Comparison of ENCODE assay signal across 20 cellular contexts in genomic region chr7:41097501-41097900, GRCh38.
DNase-seq lines count a peak whose midpoint lies in the region; ATAC-seq, FAIRE-seq and TF ChIP-seq lines count a peak whose summit lies in the region.
"Had no signal": no experiment of that assay in that cellular context is flagged by ENCODE, and none has a peak within 500 bp of the region (broad histone marks: within the 10 kb centered on the region; RNA-seq: fewer than 3 reads in every experiment).

No MANE protein-coding gene starts in this region.

- peak; percentile 44 for ATAC-seq in GM12878
- ATAC-seq in GM18519 (IDR thresholded peaks at IDR 0.05; ENCODE audit: low FRiP score, unreplicated experiment), result no peak
- no peak for ATAC-seq in T-helper 17 cell
- no peak for ATAC-seq in effector memory CD8-positive, alpha-beta T cell (replicated peaks)
- ATAC-seq: left ventricle myocardium superior, right lobe of liver had no signal

- no peak for FAIRE-seq in GM12878 (lab: Jason Lieb, UNC)
- FAIRE-seq: GM12891, H1 had no signal

- no peak overlapping the region for H3K4me3 Mint-ChIP-seq in T-helper 17 cell
- no peak overlapping the region for H3K4me3 Mint-ChIP-seq in effector memory CD8-positive, alpha-beta T cell
- H3K4me3 Mint-ChIP-seq: activated naive CD4-positive, alpha-beta T cell treated with anti-CD3 and anti-CD28 coated beads, Interleukin-2, amount 50 U/mL, for 24 hours; activated T-cell treated with anti-CD3 and anti-CD28 coated beads, Interleukin-2, amount 50 U/mL, for 24 hours had no signal

- POLR2A ChIA-PET in GM12878 (lab: Charles Lee), result no interaction called here

- no peaks in the 10 kb centered on the region for H3K9me3 ChIP-seq in GM12878 (replicated peaks; ENCODE audit: control insufficient read depth, insufficient read depth, low read length)
- H3K9me3 ChIP-seq in T-helper 17 cell (ENCODE audit: control insufficient read depth, low read length, poor library complexity, severe bottlenecking), result peaks cover 8% of the 10 kb centered on the region
- H3K9me3 ChIP-seq: breast epithelium, right lobe of liver, vagina had no signal

- no peak for TF ChIP-seq RAD21 in GM12878 (IDR thresholded peaks at IDR 0.05; ENCODE audit: insufficient read depth, low read depth, low read length)

- H4K20me1 ChIP-seq in GM12878 (ENCODE audit: control insufficient read depth, insufficient read depth), result no peaks in the 10 kb centered on the region

- H3K4me1 Mint-ChIP-seq in T-helper 17 cell, result no peaks in the 10 kb centered on the region
- H3K4me1 Mint-ChIP-seq in effector memory CD8-positive, alpha-beta T cell (ENCODE audit: low read depth in 2 of 2), result no peaks in the 10 kb centered on the region
- H3K4me1 Mint-ChIP-seq: activated naive CD4-positive, alpha-beta T cell treated with anti-CD3 and anti-CD28 coated beads, Interleukin-2, amount 50 U/mL, for 24 hours had no signal

- CTCF ChIA-PET in GM12878 (lab: Yijun Ruan, JAX), result no interaction called here

- no peak overlapping the region for H3K27ac Mint-ChIP-seq in T-helper 17 cell
- H3K27ac Mint-ChIP-seq in effector memory CD8-positive, alpha-beta T cell, result no peak overlapping the region
- H3K27ac Mint-ChIP-seq: activated naive CD4-positive, alpha-beta T cell treated with anti-CD3 and anti-CD28 coated beads, Interleukin-2, amount 50 U/mL, for 24 hours; activated T-cell treated with anti-CD3 and anti-CD28 coated beads, Interleukin-2, amount 50 U/mL, for 24 hours had no signal

- H3K79me2 ChIP-seq in GM12878 (ENCODE audit: control insufficient read depth, insufficient read depth, low read length), result no peaks in the 10 kb centered on the region

- no peak overlapping the region for H3K27ac ChIP-seq in GM12878 (ENCODE audit: control insufficient read depth, insufficient read depth)
- H3K27ac ChIP-seq: breast epithelium, right lobe of liver, vagina had no signal

- H3K9ac ChIP-seq in GM12878 (ENCODE audit: control insufficient read depth, insufficient read depth, low read length), result no peak overlapping the region

- no peaks in the 10 kb centered on the region for H3K36me3 Mint-ChIP-seq in T-helper 17 cell (ENCODE audit: low read depth)
- H3K36me3 Mint-ChIP-seq in effector memory CD8-positive, alpha-beta T cell (ENCODE audit: insufficient read depth), result no peaks in the 10 kb centered on the region
- H3K36me3 Mint-ChIP-seq: activated naive CD4-positive, alpha-beta T cell treated with anti-CD3 and anti-CD28 coated beads, Interleukin-2, amount 50 U/mL, for 24 hours had no signal

- no peak overlapping the region for H3K4me2 ChIP-seq in GM12878 (ENCODE audit: control insufficient read depth, insufficient read depth)

- intact Hi-C loops in GM12878 (cut with micrococcal nuclease; ENCODE audit: unreplicated experiment), result no loop called here

- no TSS peak for BruUV-seq in GM12878 (replicated peaks; lab: Mats Ljungman, UMichigan)

- no peak for TF ChIP-seq POLR2A in GM12878 (IDR thresholded peaks at IDR 0.05; ENCODE audit: low read depth, low read length)

- H3K4me3 ChIP-seq in GM12878, result no peak overlapping the region
- H3K4me3 ChIP-seq: breast epithelium, right lobe of liver, vagina had no signal

- H3K27me3 ChIP-seq in GM12878 (replicated peaks in 1 of 2; ENCODE audit: control insufficient read depth in 2 of 2, insufficient read depth in 2 of 2, low read length in 1 of 2), result no peaks in the 10 kb centered on the region
- H3K27me3 ChIP-seq: breast epithelium, right lobe of liver, vagina had no signal

- TF ChIP-seq EP300 in GM12878 (IDR thresholded peaks at IDR 0.05; ENCODE audit: borderline replicate concordance in 1 of 2, control insufficient read depth in 1 of 2, low read depth in 2 of 2, low read length in 2 of 2), result no peak

- 27% methylated on average over 6 of the region's 6 CpGs for WGBS in GM12878 (ENCODE audit: insufficient coverage, insufficient replicate concordance, low lambda C conversion rate, missing lambda C conversion rate)

- SMC1A ChIA-PET in GM12878 (lab: Charles Lee; ENCODE audit: uncharacterized antibody, unreplicated experiment), result no interaction called here

- H3K27me3 Mint-ChIP-seq in T-helper 17 cell, result no peaks in the 10 kb centered on the region
- no peaks in the 10 kb centered on the region for H3K27me3 Mint-ChIP-seq in effector memory CD8-positive, alpha-beta T cell
- H3K27me3 Mint-ChIP-seq: activated naive CD4-positive, alpha-beta T cell treated with anti-CD3 and anti-CD28 coated beads, Interleukin-2, amount 50 U/mL, for 24 hours; activated T-cell treated with anti-CD3 and anti-CD28 coated beads, Interleukin-2, amount 50 U/mL, for 24 hours had no signal

- no peaks in the 10 kb centered on the region for H3K4me1 ChIP-seq in GM12878 (ENCODE audit: control insufficient read depth, insufficient read depth, low read length)
- H3K4me1 ChIP-seq: breast epithelium, right lobe of liver, vagina had no signal

- no peaks in the 10 kb centered on the region for H3K36me3 ChIP-seq in GM12878 (ENCODE audit: control insufficient read depth in 2 of 2, insufficient read depth in 2 of 2, low read length in 1 of 2)
- H3K36me3 ChIP-seq: breast epithelium, right lobe of liver, vagina had no signal

- DNase-seq in AG08396 (ENCODE audit: low spot score) (peak; percentile 34), LHCN-M2 (ENCODE audit: low read depth) (peak; percentile 94), GM12878 (ENCODE audit: low read depth, low spot score) (no peak), glomerular visceral epithelial cell (ENCODE audit: extremely low spot score) (peak; percentile 44), T-helper 17 cell (no peak)
- DNase-seq in activated naive CD4-positive, alpha-beta T cell treated with Interleukin-2 at 50 U/mL for 16 hours, result no peak
- no peak for DNase-seq in effector memory CD8-positive, alpha-beta T cell
- DNase-seq: activated CD4-positive, alpha-beta T cell treated with anti-CD3 and anti-CD28 coated beads, Interleukin-2, amount 50 U/mL, for 4 hours; activated T-cell treated with anti-CD3 and anti-CD28 coated beads, Interleukin-2, amount 50 U/mL, for 24 hours; left ventricle myocardium superior; NCI-H1417; NCI-H748 treated with DMSO at 0.1 percent for 48 hours; occipital lobe; right lobe of liver had no signal

- TF ChIP-seq CTCF in GM12878 (IDR thresholded peaks at IDR 0.05 in 2 of 3, conservative IDR thresholded peaks at IDR 0.05 in 1 of 3; ENCODE audit: control insufficient read depth in 2 of 3, extremely low read depth in 1 of 3, insufficient read depth in 1 of 3, low read depth in 3 of 3, low read length in 3 of 3), result no peak

- no peak overlapping the region for H2AFZ ChIP-seq in GM12878 (ENCODE audit: control insufficient read depth, low read depth, low read length)

- in situ Hi-C loops in GM12878 (cut with MboI), result no loop called here

- H3K9me3 Mint-ChIP-seq in effector memory CD8-positive, alpha-beta T cell, result peaks cover 9 to 17% of the 10 kb centered on the region in 2 donors
- H3K9me3 Mint-ChIP-seq: activated naive CD4-positive, alpha-beta T cell treated with anti-CD3 and anti-CD28 coated beads, Interleukin-2, amount 50 U/mL, for 24 hours had no signal

- RAD21 ChIA-PET in GM12878 (lab: Charles Lee; ENCODE audit: unreplicated experiment), result no interaction called here

TF ChIP-seq in GM12878, 131 proteins besides CTCF, POLR2A, EP300 and RAD21:
- no peak for TF ChIP-seq ZBTB33 (IDR thresholded peaks at IDR 0.05)
- TF ChIP-seq JUNB (IDR thresholded peaks at IDR 0.05), result peak; percentile 45
- TF ChIP-seq RUNX3 (IDR thresholded peaks at IDR 0.05; ENCODE audit: low read length), result peak; percentile 56; the same call in 1 of the 2 replicates
- TF ChIP-seq BHLHE40 (IDR thresholded peaks at IDR 0.05; ENCODE audit: borderline replicate concordance in 1 of 2, low read depth in 2 of 2, low read length in 1 of 2), result no peak

Comparison
In these comparisons a context has a peak if more than half of its experiments do, and no peak if none do; other contexts are left out.
1. DNase-seq: peak in AG08396 (single experiment), LHCN-M2 (single experiment) and glomerular visceral epithelial cell (single experiment); none in GM12878 (single experiment), T-helper 17 cell (0 of 3), activated naive CD4-positive, alpha-beta T cell treated with Interleukin-2 at 50 U/mL for 16 hours (single experiment) and effector memory CD8-positive, alpha-beta T cell (0 of 3).